ENCODE assay signal across 7 cellular contexts in genomic region chr13:94596575-94596971, GRCh38. TPM values are rescaled to one million over a fixed set of nuclear protein-coding genes. Genes with fewer than 3 reads are reported as not detected.
DNase-seq lines count a peak whose midpoint lies in the region; ATAC-seq and TF ChIP-seq lines count a peak whose summit lies in the region.

No MANE protein-coding gene starts in this region.

- ATAC-seq in left colon: peak; percentile 4
- ATAC-seq in HG03571 (IDR thresholded peaks at IDR 0.05; ENCODE audit: unreplicated experiment): no peak

- H3K27me3 ChIP-seq in HUES64 (ENCODE audit: insufficient read depth, low read length) (peaks cover 13% of the 10 kb centered on the region), ascending aorta (no peaks in the 10 kb centered on the region), suprapubic skin (no peaks in the 10 kb centered on the region)

- peaks cover 8% of the 10 kb centered on the region for H3K4me1 ChIP-seq in HUES64 (ENCODE audit: insufficient read depth, low read length)
- peaks cover 6 to 14% of the 10 kb centered on the region in 2 donors for H3K4me1 ChIP-seq in ascending aorta
- peaks cover 30% of the 10 kb centered on the region for H3K4me1 ChIP-seq in suprapubic skin

- H3K27ac ChIP-seq in HUES64 (ENCODE audit: low read depth, low read length): no peak overlapping the region
- peak overlapping the region in 1 of 2 donors; percentile 12 for H3K27ac ChIP-seq in ascending aorta
- H3K27ac ChIP-seq in suprapubic skin: no peak overlapping the region

- no peak for TF ChIP-seq EP300 in suprapubic skin (IDR thresholded peaks at IDR 0.05)

- DNase-seq in ascending aorta (ENCODE audit: low spot score in 2 of 2): no peak
- DNase-seq in left colon: peak; percentile 34 to 37
- DNase-seq in suprapubic skin (ENCODE audit: low spot score in 2 of 2): no peak
- no peak for DNase-seq in kidney glomerular epithelial cell (lab: John Stamatoyannopoulos, UW)
- DNase-seq in NCI-H1436 (lab: John Stamatoyannopoulos, UW): no peak

- no peak for TF ChIP-seq POLR2A in suprapubic skin (IDR thresholded peaks at IDR 0.05)

- intact Hi-C loops in ascending aorta (cut with DNase I) (loop anchor here (1.0 kb wide), 1 partner anchor 47 kb away; no protein-coding TSS in a partner anchor), left colon (cut with DNase I, micrococcal nuclease) (no loop called here)

- peak overlapping the region; percentile 94; the same call in 1 of the 2 replicates for H3K9ac ChIP-seq in HUES64 (ENCODE audit: low read depth, low read length)

- WGBS in HUES64: 80% methylated on average over 20 of the region's 20 CpGs
- 71% methylated on average over 15 of the region's 20 CpGs for WGBS in suprapubic skin

- peaks cover 24% of the 10 kb centered on the region for H3K36me3 ChIP-seq in HUES64 (ENCODE audit: insufficient read depth, low read length)
- peaks cover 0 to 8% of the 10 kb centered on the region in 2 donors for H3K36me3 ChIP-seq in ascending aorta
- peaks cover 9% of the 10 kb centered on the region for H3K36me3 ChIP-seq in suprapubic skin

- no peak for TF ChIP-seq CTCF in ascending aorta (IDR thresholded peaks at IDR 0.05)
- no peak for TF ChIP-seq CTCF in suprapubic skin (IDR thresholded peaks at IDR 0.05)

- peaks cover 4% of the 10 kb centered on the region; the same call in 1 of the 2 replicates for H3K9me3 ChIP-seq in HUES64 (ENCODE audit: insufficient read depth, low read depth, low read length)
- H3K9me3 ChIP-seq in ascending aorta: no peaks in the 10 kb centered on the region
- H3K9me3 ChIP-seq in suprapubic skin: no peaks in the 10 kb centered on the region

- peak overlapping the region; percentile 98 for H3K4me3 ChIP-seq in HUES64 (ENCODE audit: low read length)
- peak overlapping the region; percentile 91 to 95 for H3K4me3 ChIP-seq in ascending aorta
- peak overlapping the region; percentile 82 for H3K4me3 ChIP-seq in suprapubic skin

RNA-seq across cellular contexts. Expression of gene TGDS, which starts 0.6 kb away (rescaled TPM):
- polyA plus RNA-seq in HUES64 (2013, experiment 1 of 2): 13.6 TPM
- 14.8 TPM for polyA plus RNA-seq in HUES64 (2013, experiment 2 of 2)
- total RNA-seq in ascending aorta (22.6 TPM), left colon (1 to 10 TPM; 7.8 to 8.3 TPM), suprapubic skin (1 to 10 TPM; 7.4 to 9.3 (median 8.0) TPM)

RNA-seq across cellular contexts. Expression of gene GPR180, which starts 5.1 kb away (rescaled TPM):
- 2.7 TPM for polyA plus RNA-seq in HUES64 (2013, experiment 1 of 2)
- polyA plus RNA-seq in HUES64 (2013, experiment 2 of 2): 3.2 TPM
- 2.3 TPM for total RNA-seq in ascending aorta
- 1 to 10 TPM; 3.4 to 3.7 TPM for total RNA-seq in left colon
- 1 to 10 TPM; 2.0 to 4.2 (median 2.8) TPM for total RNA-seq in suprapubic skin

Comparison
In these comparisons a context has a peak if more than half of its experiments do, and no peak if none do; other contexts are left out.
1. DNase-seq: peak in left colon (2 of 2); none in ascending aorta (0 of 2), suprapubic skin (0 of 2), kidney glomerular epithelial cell (single experiment) and NCI-H1436 (single experiment).
2. Peak in every context shown above with its lines, with median percentiles within 50 percentile points of each other: H3K4me3 ChIP-seq.